In genomic region chr3:107421170-107421792, GRCh38 we compare ENCODE assay signal across 8 cellular contexts. TPM values are rescaled to one million over a fixed set of nuclear protein-coding genes. Genes with fewer than 3 reads are reported as not detected.
DNase-seq lines count a peak whose midpoint lies in the region; ATAC-seq and TF ChIP-seq lines count a peak whose summit lies in the region.

No MANE protein-coding gene starts in this region.

- H3K27me3 ChIP-seq in CD4-positive, alpha-beta T cell (ENCODE audit: control insufficient read depth, insufficient read depth, low read length), result no peaks in the 10 kb centered on the region
- H3K27me3 ChIP-seq in prostate gland (replicated peaks; ENCODE audit: insufficient read depth), result no peaks in the 10 kb centered on the region

- peak; percentile 65 for ATAC-seq in CD4-positive, alpha-beta T cell (ENCODE audit: poor library complexity)
- peak; percentile 83 for ATAC-seq in GM18517 (IDR thresholded peaks at IDR 0.05; ENCODE audit: unreplicated experiment)
- peak; percentile 91 for ATAC-seq in HG02943 (IDR thresholded peaks at IDR 0.05; ENCODE audit: low read depth, unreplicated experiment)

- no peak for DNase-seq in CD4-positive, alpha-beta T cell
- peak; percentile 30 to 32 for DNase-seq in NCI-H1930 (lab: John Stamatoyannopoulos, UW)
- DNase-seq in germinal center (ENCODE audit: low spot score), result peak; percentile 36
- peak; percentile 25 for DNase-seq in prostate gland (ENCODE audit: low spot score)
- no peak for DNase-seq in activated CD4-positive, CD25-positive, alpha-beta regulatory T cell (lab: John Stamatoyannopoulos, UW)

- CTCF ChIA-PET in CD4-positive, alpha-beta T cell (lab: Charles Lee), result interaction anchor here (0.6 to 2.0 kb wide), 12 partner anchors 8 to 433 kb away, joined by 3 to 13 read pairs (median 3); no protein-coding TSS in a partner anchor

- peak; percentile 73 for TF ChIP-seq CTCF in CD4-positive, alpha-beta T cell (IDR thresholded peaks at IDR 0.05)
- TF ChIP-seq CTCF in WI38 (IDR thresholded peaks at IDR 0.05; ENCODE audit: low read depth, low read length), result peak; percentile 38; the same call in 1 of the 2 replicates
- TF ChIP-seq CTCF in prostate gland (IDR thresholded peaks at IDR 0.05), result peak in 3 of 4 experiments; percentile 66 to 75 (median 70)

- POLR2A ChIA-PET in CD4-positive, alpha-beta T cell (lab: Charles Lee), result interaction anchor here (1.0 to 1.7 kb wide), 3 partner anchors 9 to 185 kb away, joined by 4 to 8 read pairs (median 5); partner anchors contain the start of gene BBX

- WGBS in prostate gland, result under 1% methylated on average over 4 of the region's 4 CpGs

- peak overlapping the region; percentile 49 for H3K4me3 ChIP-seq in WI38 (ENCODE audit: low read depth, low read length)
- no peak overlapping the region for H3K4me3 ChIP-seq in prostate gland

- intact Hi-C loops in CD4-positive, alpha-beta T cell (cut with DNase I, micrococcal nuclease), result loop anchor here in 1 of 2 experiments (2.0 to 5.0 kb wide), 2 partner anchors 149 to 184 kb away; no protein-coding TSS in a partner anchor
- intact Hi-C loops in prostate gland (cut with DNase I), result loop anchor here (2.0 kb wide), 1 partner anchor 150 kb away; no protein-coding TSS in a partner anchor

- H3K27me3 Mint-ChIP-seq in CD4-positive, alpha-beta T cell, result peaks cover 3% of the 10 kb centered on the region

- no peaks in the 10 kb centered on the region for H3K36me3 ChIP-seq in prostate gland

- H3K9me3 ChIP-seq in CD4-positive, alpha-beta T cell (ENCODE audit: control insufficient read depth, low read length), result no peaks in the 10 kb centered on the region
- no peaks in the 10 kb centered on the region for H3K9me3 ChIP-seq in prostate gland

- H3K27ac Mint-ChIP-seq in CD4-positive, alpha-beta T cell, result no peak overlapping the region

- H3K36me3 Mint-ChIP-seq in CD4-positive, alpha-beta T cell (ENCODE audit: low read depth), result no peaks in the 10 kb centered on the region

- H3K4me3 Mint-ChIP-seq in CD4-positive, alpha-beta T cell, result no peak overlapping the region

- no peaks in the 10 kb centered on the region for H3K4me1 ChIP-seq in prostate gland (replicated peaks)

- TF ChIP-seq POLR2A in prostate gland (IDR thresholded peaks at IDR 0.05), result no peak

- no peaks in the 10 kb centered on the region for H3K9me3 Mint-ChIP-seq in CD4-positive, alpha-beta T cell

- H3K27ac ChIP-seq in CD4-positive, alpha-beta T cell (ENCODE audit: low read depth, low read length), result no peak overlapping the region
- peak overlapping the region in 1 of 2 donors; percentile 45 for H3K27ac ChIP-seq in prostate gland

- H3K4me1 Mint-ChIP-seq in CD4-positive, alpha-beta T cell (ENCODE audit: low read depth), result peaks cover 3% of the 10 kb centered on the region

RNA-seq across cellular contexts. Expression of gene CCDC54, which starts 44.0 kb away (rescaled TPM):
- total RNA-seq in CD4-positive, alpha-beta T cell, result not detected
- 1 to 10 TPM in 1 of 2 donors, not detected in 1; 5.4 TPM for total RNA-seq in prostate gland

Comparison
In these comparisons a context has a peak if more than half of its experiments do, and no peak if none do; other contexts are left out.
1. DNase-seq: peak in NCI-H1930 (2 of 2), germinal center (single experiment) and prostate gland (single experiment); none in CD4-positive, alpha-beta T cell (0 of 10) and activated CD4-positive, CD25-positive, alpha-beta regulatory T cell (0 of 4).
2. Peak in every context shown above with its lines, with median percentiles within 50 percentile points of each other: ATAC-seq and CTCF ChIP-seq.